Comparison of ENCODE assay signal across 1 cellular context in genomic region chr10:7433861-7434260, GRCh38.
TF ChIP-seq lines count a peak whose summit lies in the region.

No MANE protein-coding gene starts in this region.

TF ChIP-seq in HEK293, 187 proteins besides CTCF, POLR2A, EP300 and RAD21 (continued from another document):
- TF ChIP-seq ZNF518A (tag by site-specific recombination; conservative IDR thresholded peaks at IDR 0.05; ENCODE audit: low read depth) (no peak), ZNF266 (tag by site-specific recombination; IDR thresholded peaks at IDR 0.05; ENCODE audit: low read depth) (no peak), ZNF404 (tag by site-specific recombination; IDR thresholded peaks at IDR 0.05) (no peak), ZNF658 (tag by site-specific recombination; IDR thresholded peaks at IDR 0.05) (no peak)
